ENCODE assay signal across 8 cellular contexts in genomic region chr17:81222620-81222905, GRCh38. TPM values are rescaled to one million over a fixed set of nuclear protein-coding genes. Genes with fewer than 3 reads are reported as not detected.
DNase-seq lines count a peak whose midpoint lies in the region; ATAC-seq and TF ChIP-seq lines count a peak whose summit lies in the region.

No MANE protein-coding gene starts in this region.

- DNase-seq in AG04450 (ENCODE audit: low read depth, low spot score) (no peak), HL-60 (ENCODE audit: low read depth in 1 of 2, low spot score in 1 of 2) (no peak), iPS-NIHi11 (ENCODE audit: low spot score) (no peak), NCI-H1105 treated with DMSO at 0.1 percent for 48 hours (lab: John Stamatoyannopoulos, UW) (no peak)
- DNase-seq in central memory CD8-positive, alpha-beta T cell (ENCODE audit: low spot score in 2 of 2), result no peak
- DNase-seq in activated CD4-positive, alpha-beta T cell treated with anti-CD3 and anti-CD28 coated beads for 1 hour, result no peak

- H3K27ac Mint-ChIP-seq in central memory CD8-positive, alpha-beta T cell (ENCODE audit: low read depth), result no peak overlapping the region

- no peaks in the 10 kb centered on the region for H3K27me3 Mint-ChIP-seq in central memory CD8-positive, alpha-beta T cell

- peaks cover 7% of the 10 kb centered on the region for H3K36me3 Mint-ChIP-seq in central memory CD8-positive, alpha-beta T cell (ENCODE audit: insufficient read depth)

- H3K9me3 ChIP-seq in AG04450 (ENCODE audit: control insufficient read depth, insufficient read depth, low read length) (peaks cover 4% of the 10 kb centered on the region), mucosa of stomach (ENCODE audit: control insufficient read depth, low read length) (no peaks in the 10 kb centered on the region)

- H3K27me3 ChIP-seq in AG04450 (ENCODE audit: control insufficient read depth, insufficient read depth, low read length) (no peaks in the 10 kb centered on the region), HL-60 (ENCODE audit: insufficient read depth, poor library complexity, severe bottlenecking) (no peaks in the 10 kb centered on the region), mucosa of stomach (ENCODE audit: control insufficient read depth, insufficient read depth, low read length) (peaks cover 5% of the 10 kb centered on the region)

- peak overlapping the region; percentile 55 for H3K9ac ChIP-seq in mucosa of stomach (ENCODE audit: low read length)

- no peaks in the 10 kb centered on the region for H3K9me3 Mint-ChIP-seq in central memory CD8-positive, alpha-beta T cell

- peak overlapping the region; percentile 78 for H3K4me3 Mint-ChIP-seq in central memory CD8-positive, alpha-beta T cell

- POLR2A ChIA-PET in AG04450 (lab: Yijun Ruan, JAX), result interaction anchor here (1.0 to 1.2 kb wide), 2 partner anchors 16 to 289 kb away, joined by 4 to 17 read pairs; partner anchors contain the start of genes NDUFAF8 and TEPSIN

- no peak for TF ChIP-seq CTCF in AG04450 (IDR thresholded peaks at IDR 0.05; ENCODE audit: low read depth, low read length)
- no peak for TF ChIP-seq CTCF in HL-60 (IDR thresholded peaks at IDR 0.05; ENCODE audit: insufficient read depth, low read length)

- H3K27ac ChIP-seq in AG04450 (ENCODE audit: low read depth, low read length) (no peak overlapping the region), HL-60 (replicated peaks) (no peak overlapping the region)

- CTCF ChIA-PET in AG04450 (lab: Charles Lee), result interaction anchor here (0.8 kb wide), 1 partner anchor 22 kb away, joined by 3 read pairs; no protein-coding TSS in a partner anchor

- ATAC-seq in central memory CD8-positive, alpha-beta T cell (replicated peaks; ENCODE audit: extremely low read depth, poor library complexity, severe bottlenecking), result no peak
- ATAC-seq in GM21528 (IDR thresholded peaks at IDR 0.05; ENCODE audit: low FRiP score, unreplicated experiment), result no peak

- H3K36me3 ChIP-seq in mucosa of stomach (ENCODE audit: control insufficient read depth, insufficient read depth, low read length), result no peaks in the 10 kb centered on the region

- H3K4me1 ChIP-seq in mucosa of stomach (ENCODE audit: control insufficient read depth, insufficient read depth, low read length), result peaks cover 17% of the 10 kb centered on the region

- peaks cover 15% of the 10 kb centered on the region for H3K4me1 Mint-ChIP-seq in central memory CD8-positive, alpha-beta T cell

- H3K4me3 ChIP-seq in AG04450 (ENCODE audit: low read depth, low read length) (peak overlapping the region; percentile 76), HL-60 (replicated peaks; ENCODE audit: insufficient read depth, low read length) (peak overlapping the region; percentile 71), mucosa of stomach (ENCODE audit: low read length) (peak overlapping the region; percentile 60)

RNA-seq across cellular contexts. Expression of gene CEP131, which starts 0.2 kb away (rescaled TPM):
- 2.2 and 3.0 TPM in 2 replicates for polyA plus RNA-seq in AG04450 (2011; rRNA removed)
- polyA minus RNA-seq in AG04450 (2011; rRNA and poly(A)+ RNA removed), result 2.4 and 3.3 TPM in 2 replicates

RNA-seq across cellular contexts. Expression of gene TEPSIN, which starts 16.3 kb away (rescaled TPM):
- polyA plus RNA-seq in AG04450 (2011; rRNA removed), result 7.5 and 10.0 TPM in 2 replicates
- 8.0 and 8.2 TPM in 2 replicates for polyA minus RNA-seq in AG04450 (2011; rRNA and poly(A)+ RNA removed)

RNA-seq across cellular contexts. Expression of gene NDUFAF8, which starts 16.6 kb away (rescaled TPM):
- polyA plus RNA-seq in AG04450 (2011; rRNA removed), result 133 and 181 TPM in 2 replicates
- polyA minus RNA-seq in AG04450 (2011; rRNA and poly(A)+ RNA removed), result 19.1 and 22.6 TPM in 2 replicates

RNA-seq across cellular contexts. Expression of gene AATK, which starts 56.5 kb away (rescaled TPM):
- 0.16 TPM in 2 replicates for polyA plus RNA-seq in AG04450 (2011; rRNA removed)
- 0.09 TPM in 1 of 2 replicates, not detected in the other for polyA minus RNA-seq in AG04450 (2011; rRNA and poly(A)+ RNA removed)

RNA-seq across cellular contexts. Expression of gene PVALEF, which starts 57.3 kb away (rescaled TPM):
- not detected in 2 replicates for polyA plus RNA-seq in AG04450 (2011; rRNA removed)
- not detected in 2 replicates for polyA minus RNA-seq in AG04450 (2011; rRNA and poly(A)+ RNA removed)
